In the genomic region with DNA sequence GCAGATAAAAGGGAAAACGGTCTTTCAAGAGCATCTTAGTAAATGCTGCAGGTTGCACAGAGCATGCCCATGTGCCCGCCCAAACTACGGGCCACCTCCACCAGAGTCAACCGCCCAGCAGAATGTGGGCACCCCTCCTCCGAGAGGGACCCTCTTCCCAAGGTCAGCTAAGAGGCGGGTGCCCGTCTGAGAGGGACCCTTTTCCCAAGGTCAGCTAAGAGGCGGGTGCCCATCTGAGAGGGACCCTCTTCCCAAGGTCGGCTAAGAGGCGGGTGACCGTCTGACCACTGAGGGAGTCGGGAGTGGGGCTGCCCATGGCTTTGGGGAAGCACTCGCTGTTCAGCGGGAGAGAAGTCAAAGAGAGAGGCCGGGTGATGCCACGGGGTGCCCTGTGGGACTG, we compare ENCODE assay signal across 23 cellular contexts.
"Had no signal": no experiment of that assay in that cellular context is flagged by ENCODE, and none has a peak within 500 bp of the region (broad histone marks: within the 10 kb centered on the region; RNA-seq: fewer than 3 reads in every experiment).

No MANE protein-coding gene starts in this region.

- H3K27me3 ChIP-seq: colonic mucosa, dorsolateral prefrontal cortex, esophagus muscularis mucosa, foreskin keratinocyte, hepatocyte had no signal

- H3K79me2 ChIP-seq: hepatocyte had no signal

- FAIRE-seq: endothelial cell of umbilical vein, frontal cortex had no signal

- H3K36me3 ChIP-seq: colonic mucosa, esophagus muscularis mucosa, gastroesophageal sphincter, heart left ventricle, left lung, lower lobe of right lung had no signal

- H3K4me3 ChIP-seq: colonic mucosa, dorsolateral prefrontal cortex, esophagus muscularis mucosa, gastroesophageal sphincter, heart left ventricle, hepatocyte, left lung, lower lobe of right lung, mucosa of descending colon had no signal

- H3K4me2 ChIP-seq: hepatocyte had no signal

- H2AFZ ChIP-seq: hepatocyte had no signal

- H3K4me1 ChIP-seq: colonic mucosa, foreskin keratinocyte, gastroesophageal sphincter, heart left ventricle had no signal

- ATAC-seq: foreskin keratinocyte, gastroesophageal sphincter, left cardiac atrium, left lung, left ventricle myocardium superior, mucosa of descending colon had no signal

- H3K9me3 ChIP-seq: colonic mucosa, esophagus muscularis mucosa, gastroesophageal sphincter, heart left ventricle, left lung, lower lobe of right lung, mucosa of descending colon had no signal

- H3K27ac ChIP-seq: colonic mucosa, esophagus muscularis mucosa, foreskin keratinocyte, gastroesophageal sphincter, heart left ventricle, hepatocyte, left lung, lower lobe of right lung had no signal

- DNase-seq: cerebellar nuclear complex; colonic mucosa; cortex of kidney; dermis blood vessel endothelial cell; dorsolateral prefrontal cortex; effector CD4-positive, alpha-beta T cell; effector memory CD4-positive, alpha-beta T cell; foreskin keratinocyte; heart left ventricle; hypothalamus; immature natural killer cell; islet precursor cell; left cardiac atrium; left lung; left ventricle myocardium superior; lower lobe of right lung; mesenchymal stem cell; mucosa of descending colon had no signal
